ENCODE assay signal across 10 cellular contexts in genomic region chr12:47867496-47867941, GRCh38. TPM values are rescaled to one million over a fixed set of nuclear protein-coding genes. Genes with fewer than 3 reads are reported as not detected.
A peak's percentile ranks its signal among the peaks of the same experiment; 100 is the strongest.
DNase-seq lines count a peak whose midpoint lies in the region; ATAC-seq and TF ChIP-seq lines count a peak whose summit lies in the region.
"Had no signal": no experiment of that assay in that cellular context is flagged by ENCODE, and none has a peak within 500 bp of the region (broad histone marks: within the 10 kb centered on the region; RNA-seq: fewer than 3 reads in every experiment).

No MANE protein-coding gene starts in this region.

- intact Hi-C loops in PC-3 (cut with micrococcal nuclease), result no loop called here
- intact Hi-C loops in ovary (cut with DNase I), result no loop called here

- no peaks in the 10 kb centered on the region for H3K9me2 ChIP-seq in PC-3 (replicated peaks; ENCODE audit: low read length)

- no peak overlapping the region for H3K27ac ChIP-seq in PC-3 (ENCODE audit: low read length)
- no peak overlapping the region for H3K27ac ChIP-seq in ovary
- H3K27ac ChIP-seq: 22Rv1 had no signal

- H2AFZ ChIP-seq in PC-3 (ENCODE audit: low read length), result no peak overlapping the region

- H3K4me1 ChIP-seq in PC-3 (ENCODE audit: insufficient read depth, low read length) (no peaks in the 10 kb centered on the region), ovary (ENCODE audit: insufficient read depth) (peaks cover 3% of the 10 kb centered on the region)

- peaks cover 0 to 26% (median 0%) of the 10 kb centered on the region in 4 donors for H3K4me1 Mint-ChIP-seq in naive thymus-derived CD8-positive, alpha-beta T cell

- H3F3A ChIP-seq in PC-3 (ENCODE audit: low read length, unreplicated experiment), result no peaks in the 10 kb centered on the region

- POLR2A ChIA-PET in PC-3 (lab: Charles Lee; ENCODE audit: unreplicated experiment), result no interaction called here
- POLR2A ChIA-PET in naive thymus-derived CD8-positive, alpha-beta T cell (lab: Charles Lee), result no interaction called here

- no peak for TF ChIP-seq POLR2A in ovary (IDR thresholded peaks at IDR 0.05)

- BruUV-seq in PC-3 (replicated peaks; lab: Mats Ljungman, UMichigan), result no TSS peak

- no peaks in the 10 kb centered on the region for H4K20me1 ChIP-seq in PC-3 (ENCODE audit: low read length)

- no peak overlapping the region for H3K4me3 Mint-ChIP-seq in naive thymus-derived CD8-positive, alpha-beta T cell

- 82 to 83% (median 83%) methylated on average over 4 of the region's 4 CpGs for WGBS in ovary, 3 donors

- no peak overlapping the region for H3K27ac Mint-ChIP-seq in naive thymus-derived CD8-positive, alpha-beta T cell

- TF ChIP-seq EP300 in ovary (IDR thresholded peaks at IDR 0.05), result no peak

- H3K27me3 Mint-ChIP-seq in naive thymus-derived CD8-positive, alpha-beta T cell, result no peaks in the 10 kb centered on the region

- no peaks in the 10 kb centered on the region for H3K79me2 ChIP-seq in PC-3 (ENCODE audit: low read length)

- peaks cover 5% of the 10 kb centered on the region; the same call in 1 of the 2 replicates for H3K36me3 ChIP-seq in PC-3 (ENCODE audit: low read depth, low read length)
- H3K36me3 ChIP-seq in ovary, result no peaks in the 10 kb centered on the region
- H3K36me3 ChIP-seq: ascending aorta had no signal

- CTCF ChIA-PET in PC-3 (lab: Charles Lee), result no interaction called here

- no peaks in the 10 kb centered on the region for H3K36me3 Mint-ChIP-seq in naive thymus-derived CD8-positive, alpha-beta T cell

- H3K9me3 ChIP-seq in PC-3 (ENCODE audit: low read length) (no peaks in the 10 kb centered on the region), ovary (no peaks in the 10 kb centered on the region)
- H3K9me3 ChIP-seq: ascending aorta had no signal

- no peak overlapping the region for H3K4me2 ChIP-seq in PC-3 (ENCODE audit: low read length)

- TF ChIP-seq CTCF in PC-3 (conservative IDR thresholded peaks at IDR 0.05; ENCODE audit: low read depth, low read length) (no peak), cardiac fibroblast (IDR thresholded peaks at IDR 0.05; ENCODE audit: low read depth, low read length) (no peak), ovary (IDR thresholded peaks at IDR 0.05) (no peak)

- no peak overlapping the region for H3K9ac ChIP-seq in PC-3 (ENCODE audit: low read length)

- DNase-seq in DMS53 (lab: John Stamatoyannopoulos, UW) (peak; percentile 46), DMS53 treated with DMSO at 0.1 percent for 48 hours (lab: John Stamatoyannopoulos, UW; ENCODE audit: unreplicated experiment) (no peak), PC-3 (peak; percentile 26), cardiac fibroblast (ENCODE audit: low read depth in 2 of 2) (peak; percentile 83 to 93), smooth muscle cell of the brain vasculature (ENCODE audit: low read depth, low spot score) (peak; percentile 55), ovary (no peak), SIG-M5 (lab: John Stamatoyannopoulos, UW) (no peak)
- DNase-seq in naive thymus-derived CD8-positive, alpha-beta T cell, result no peak

- ATAC-seq in PC-3, result peak; percentile 52; the same call in 1 of the 2 replicates
- ATAC-seq in naive thymus-derived CD8-positive, alpha-beta T cell, result no peak

- H3K27me3 ChIP-seq in PC-3 (ENCODE audit: low read length), result no peaks in the 10 kb centered on the region
- no peaks in the 10 kb centered on the region for H3K27me3 ChIP-seq in ovary
- H3K27me3 ChIP-seq: ascending aorta had no signal

- H3K9me3 Mint-ChIP-seq in naive thymus-derived CD8-positive, alpha-beta T cell, result no peaks in the 10 kb centered on the region

- no peak overlapping the region for H3K4me3 ChIP-seq in PC-3 (ENCODE audit: low read length)
- no peak overlapping the region for H3K4me3 ChIP-seq in cardiac fibroblast (replicated peaks in 1 of 2; ENCODE audit: low read depth in 2 of 2, low read length in 2 of 2)
- no peak overlapping the region for H3K4me3 ChIP-seq in ovary
- H3K4me3 ChIP-seq: ascending aorta had no signal

RNA-seq across cellular contexts. Expression of gene VDR, which starts 37.3 kb away (rescaled TPM):
- total RNA-seq in PC-3 (2014; rRNA removed) (19.6 and 19.9 TPM in 2 replicates), ovary (1 to 10 TPM in 5 of 7 donors, under 1 TPM in 2; 0.71 to 2.7 (median 1.1) TPM)
- polyA plus RNA-seq in ovary, result 1 to 10 TPM in 1 of 2 donors, under 1 TPM in 1; 0.31 to 1.1 TPM
- total RNA-seq in naive thymus-derived CD8-positive, alpha-beta T cell, result under 1 TPM; 0.49 to 0.73 TPM
- not detected for polyA plus RNA-seq in naive thymus-derived CD8-positive, alpha-beta T cell

RNA-seq across cellular contexts. Expression of gene HDAC7, which starts 47.8 kb away (rescaled TPM):
- 44.2 and 59.6 TPM in 2 replicates for total RNA-seq in PC-3 (2014; rRNA removed)
- total RNA-seq in ovary, result 100 to 1,000 TPM in 5 of 7 donors, 10 to 100 TPM in 2; 47.2 to 151 (median 103) TPM
- 10 to 100 TPM; 40.1 to 79.4 TPM for polyA plus RNA-seq in ovary
- 100 to 1,000 TPM; 160 to 165 TPM for total RNA-seq in naive thymus-derived CD8-positive, alpha-beta T cell
- polyA plus RNA-seq in naive thymus-derived CD8-positive, alpha-beta T cell, result 10 to 100 TPM; 10.2 to 30.5 (median 14.3) TPM

Comparison
In these comparisons a context has a peak if more than half of its experiments do, and no peak if none do; other contexts are left out.
1. DNase-seq: peak in DMS53 (single experiment), PC-3 (single experiment), cardiac fibroblast (2 of 2) and smooth muscle cell of the brain vasculature (single experiment); none in DMS53 treated with DMSO at 0.1 percent for 48 hours (single experiment), ovary (0 of 5), naive thymus-derived CD8-positive, alpha-beta T cell (0 of 10) and SIG-M5 (single experiment).